Comparison of ENCODE assay signal across 1 cellular context in the genomic region with DNA sequence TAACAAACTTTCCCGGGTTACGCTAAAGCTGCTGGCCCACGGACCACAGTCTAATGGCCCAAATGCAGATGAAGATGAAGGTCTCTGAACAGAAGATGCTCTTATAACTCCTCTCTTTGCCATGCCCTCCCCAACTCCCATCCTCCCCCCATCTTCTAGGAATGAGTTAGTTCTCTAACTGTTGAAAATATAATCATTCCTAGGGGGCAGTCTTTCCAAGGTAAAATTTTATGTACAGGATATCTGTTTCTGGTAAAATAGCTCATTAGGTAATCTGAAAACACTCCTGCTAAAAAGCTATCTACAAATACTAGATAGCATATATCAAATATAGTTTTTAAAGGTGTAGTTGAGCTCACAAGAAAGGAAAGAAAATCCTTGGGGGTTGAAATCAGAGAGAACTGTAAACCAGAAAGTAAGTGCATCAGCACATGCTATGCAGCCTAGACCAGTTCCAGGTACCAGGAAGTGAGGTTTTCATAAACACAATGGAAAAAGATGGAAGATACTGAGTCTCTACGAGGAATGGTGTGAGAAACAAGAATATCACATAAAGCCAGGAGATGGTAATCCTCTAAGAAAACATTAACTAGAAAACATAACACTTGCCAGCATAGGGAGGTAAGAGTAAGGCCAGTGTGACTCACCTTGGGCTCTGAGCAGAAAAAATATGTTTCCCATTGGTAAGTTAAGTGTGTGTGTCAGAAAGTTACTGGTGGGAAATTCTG.
TF ChIP-seq lines count a peak whose summit lies in the region.

No MANE protein-coding gene starts in this region.

TF ChIP-seq in K562, 482 proteins besides CTCF, POLR2A, EP300 and RAD21:
- TF ChIP-seq ESRRA (IDR thresholded peaks at IDR 0.05; ENCODE audit: borderline replicate concordance, low read depth) (no peak), BMI1 (IDR thresholded peaks at IDR 0.05; ENCODE audit: low read length) (no peak), NR2F6 (CRISPR knock-in tag; IDR thresholded peaks at IDR 0.05) (no peak), CHD2 (IDR thresholded peaks at IDR 0.05; ENCODE audit: low read depth, low read length) (no peak), CEBPB (tag; IDR thresholded peaks at IDR 0.05) (no peak), KAT7 (CRISPR knock-in tag; IDR thresholded peaks at IDR 0.05; ENCODE audit: borderline replicate concordance) (no peak), IRF2 (CRISPR knock-in tag; IDR thresholded peaks at IDR 0.05) (no peak), ILF3 (IDR thresholded peaks at IDR 0.05; ENCODE audit: borderline replicate concordance) (no peak), ELF2 (CRISPR knock-in tag; IDR thresholded peaks at IDR 0.05) (no peak), RCOR1 (IDR thresholded peaks at IDR 0.05; ENCODE audit: borderline replicate concordance in 1 of 2, low read depth in 2 of 2, low read length in 2 of 2) (no peak), ATF7 (IDR thresholded peaks at IDR 0.05) (no peak), HCFC1 (IDR thresholded peaks at IDR 0.05; ENCODE audit: low read depth, low read length) (no peak), ZNF444 (CRISPR knock-in tag; IDR thresholded peaks at IDR 0.05) (no peak)
- TF ChIP-seq, protein P1, sequence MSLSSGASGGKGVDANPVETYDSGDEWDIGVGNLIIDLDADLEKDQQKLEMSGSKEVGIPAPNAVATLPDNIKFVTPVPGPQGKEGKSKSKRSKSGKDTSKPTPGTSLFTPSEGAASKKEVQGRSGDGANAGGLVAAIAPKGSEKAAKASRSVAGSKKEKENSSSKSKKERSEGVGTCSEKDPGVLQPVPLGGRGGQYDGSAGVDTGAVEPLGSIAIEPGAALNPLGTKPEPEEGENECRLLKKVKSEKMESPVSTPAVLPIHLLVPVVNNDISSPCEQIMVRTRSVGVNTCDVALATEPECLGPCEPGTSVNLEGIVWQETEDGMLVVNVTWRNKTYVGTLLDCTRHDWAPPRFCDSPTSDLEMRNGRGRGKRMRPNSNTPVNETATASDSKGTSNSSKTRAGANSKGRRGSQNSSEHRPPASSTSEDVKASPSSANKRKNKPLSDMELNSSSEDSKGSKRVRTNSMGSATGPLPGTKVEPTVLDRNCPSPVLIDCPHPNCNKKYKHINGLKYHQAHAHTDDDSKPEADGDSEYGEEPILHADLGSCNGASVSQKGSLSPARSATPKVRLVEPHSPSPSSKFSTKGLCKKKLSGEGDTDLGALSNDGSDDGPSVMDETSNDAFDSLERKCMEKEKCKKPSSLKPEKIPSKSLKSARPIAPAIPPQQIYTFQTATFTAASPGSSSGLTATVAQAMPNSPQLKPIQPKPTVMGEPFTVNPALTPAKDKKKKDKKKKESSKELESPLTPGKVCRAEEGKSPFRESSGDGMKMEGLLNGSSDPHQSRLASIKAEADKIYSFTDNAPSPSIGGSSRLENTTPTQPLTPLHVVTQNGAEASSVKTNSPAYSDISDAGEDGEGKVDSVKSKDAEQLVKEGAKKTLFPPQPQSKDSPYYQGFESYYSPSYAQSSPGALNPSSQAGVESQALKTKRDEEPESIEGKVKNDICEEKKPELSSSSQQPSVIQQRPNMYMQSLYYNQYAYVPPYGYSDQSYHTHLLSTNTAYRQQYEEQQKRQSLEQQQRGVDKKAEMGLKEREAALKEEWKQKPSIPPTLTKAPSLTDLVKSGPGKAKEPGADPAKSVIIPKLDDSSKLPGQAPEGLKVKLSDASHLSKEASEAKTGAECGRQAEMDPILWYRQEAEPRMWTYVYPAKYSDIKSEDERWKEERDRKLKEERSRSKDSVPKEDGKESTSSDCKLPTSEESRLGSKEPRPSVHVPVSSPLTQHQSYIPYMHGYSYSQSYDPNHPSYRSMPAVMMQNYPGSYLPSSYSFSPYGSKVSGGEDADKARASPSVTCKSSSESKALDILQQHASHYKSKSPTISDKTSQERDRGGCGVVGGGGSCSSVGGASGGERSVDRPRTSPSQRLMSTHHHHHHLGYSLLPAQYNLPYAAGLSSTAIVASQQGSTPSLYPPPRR (CRISPR knock-in tag; IDR thresholded peaks at IDR 0.05; ENCODE audit: borderline replicate concordance) = no peak
- TF ChIP-seq, protein P2, sequence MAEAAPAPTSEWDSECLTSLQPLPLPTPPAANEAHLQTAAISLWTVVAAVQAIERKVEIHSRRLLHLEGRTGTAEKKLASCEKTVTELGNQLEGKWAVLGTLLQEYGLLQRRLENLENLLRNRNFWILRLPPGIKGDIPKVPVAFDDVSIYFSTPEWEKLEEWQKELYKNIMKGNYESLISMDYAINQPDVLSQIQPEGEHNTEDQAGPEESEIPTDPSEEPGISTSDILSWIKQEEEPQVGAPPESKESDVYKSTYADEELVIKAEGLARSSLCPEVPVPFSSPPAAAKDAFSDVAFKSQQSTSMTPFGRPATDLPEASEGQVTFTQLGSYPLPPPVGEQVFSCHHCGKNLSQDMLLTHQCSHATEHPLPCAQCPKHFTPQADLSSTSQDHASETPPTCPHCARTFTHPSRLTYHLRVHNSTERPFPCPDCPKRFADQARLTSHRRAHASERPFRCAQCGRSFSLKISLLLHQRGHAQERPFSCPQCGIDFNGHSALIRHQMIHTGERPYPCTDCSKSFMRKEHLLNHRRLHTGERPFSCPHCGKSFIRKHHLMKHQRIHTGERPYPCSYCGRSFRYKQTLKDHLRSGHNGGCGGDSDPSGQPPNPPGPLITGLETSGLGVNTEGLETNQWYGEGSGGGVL (CRISPR knock-in tag; IDR thresholded peaks at IDR 0.05) = no peak
TF ChIP-seq in K562: peak in this region for 0.
